34 cellular contexts compared by ENCODE assay signal in the genomic region with DNA sequence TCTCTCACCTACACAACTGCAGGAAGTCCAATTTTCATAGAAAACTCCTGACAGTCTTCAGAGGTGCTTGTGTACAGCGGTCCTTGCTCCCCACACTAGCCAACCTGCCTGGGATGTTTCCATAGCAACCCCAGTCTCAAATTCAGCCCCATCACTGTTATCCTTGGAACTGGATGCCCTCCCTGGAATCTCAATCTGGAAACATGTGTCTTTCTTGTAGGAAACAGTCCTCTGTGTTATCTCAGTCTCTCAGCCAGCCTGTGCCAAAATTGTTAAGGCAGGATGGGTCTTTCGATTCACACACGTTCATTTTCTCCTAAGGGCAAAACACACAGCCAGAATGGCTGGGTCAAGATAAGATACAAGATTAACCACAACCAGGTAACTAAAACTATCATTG.
"Had no signal": no experiment of that assay in that cellular context is flagged by ENCODE, and none has a peak within 500 bp of the region (broad histone marks: within the 10 kb centered on the region; RNA-seq: fewer than 3 reads in every experiment).

No MANE protein-coding gene starts in this region.

- ATAC-seq: activated CD4-positive, alpha-beta T cell treated with anti-CD3 and anti-CD28 coated beads for 36 hours; activated CD8-positive, alpha-beta memory T cell treated with anti-CD3 and anti-CD28 coated beads, Interleukin-2, amount 10 ng/mL, durations not matched to agents 7 days and 5 days; activated CD8-positive, alpha-beta T cell treated with anti-CD3 and anti-CD28 coated beads, Interleukin-2, amount 10 ng/mL, durations not matched to agents 7 days and 5 days; activated naive CD8-positive, alpha-beta T cell treated with anti-CD3 and anti-CD28 coated beads, Interleukin-2, amount 50 U/mL, for 24 hours; body of pancreas; foreskin keratinocyte; gastrocnemius medialis; heart left ventricle had no signal

- H3K27me3 ChIP-seq: adrenal gland, body of pancreas, cardiac muscle cell, colonic mucosa, foreskin keratinocyte, gastrocnemius medialis, heart left ventricle had no signal

- H3K36me3 Mint-ChIP-seq: activated CD4-positive, alpha-beta memory T cell treated with anti-CD3 and anti-CD28 coated beads for 36 hours; activated CD8-positive, alpha-beta memory T cell treated with anti-CD3 and anti-CD28 coated beads, Interleukin-2, amount 10 ng/mL, durations not matched to agents 7 days and 5 days; activated naive CD4-positive, alpha-beta T cell treated with anti-CD3 and anti-CD28 coated beads, Interleukin-2, amount 50 U/mL, for 24 hours; activated naive CD8-positive, alpha-beta T cell treated with anti-CD3 and anti-CD28 coated beads for 36 hours had no signal

- H3K9me3 Mint-ChIP-seq: activated CD4-positive, alpha-beta memory T cell treated with anti-CD3 and anti-CD28 coated beads for 36 hours; activated CD4-positive, alpha-beta T cell treated with anti-CD3 and anti-CD28 coated beads, Interleukin-2, amount 10 ng/mL, durations not matched to agents 24 days and 14 days; activated naive CD4-positive, alpha-beta T cell treated with anti-CD3 and anti-CD28 coated beads for 36 hours; activated naive CD4-positive, alpha-beta T cell treated with anti-CD3 and anti-CD28 coated beads, Interleukin-2, amount 50 U/mL, for 24 hours; activated naive CD8-positive, alpha-beta T cell treated with anti-CD3 and anti-CD28 coated beads for 36 hours; activated naive CD8-positive, alpha-beta T cell treated with anti-CD3 and anti-CD28 coated beads, Interleukin-2, amount 50 U/mL, for 24 hours; activated T-helper 1 cell treated with anti-CD3 and anti-CD28 coated beads, Interleukin-12 subunit alpha, Interleukin-12 subunit beta, Interleukin-2, Interleukin-4 antibody, amounts not matched to agents 30 ng/mL and 10 ng/mL and 1 ng/mL, durations not matched to agents 14 hours and 24 hours and 36 hours; activated T-helper 2 cell treated with anti-CD3 and anti-CD28 coated beads, Interferon-gamma antibody, Interleukin-2, Interleukin-4, amounts not matched to agents 10 μg/mL and 5 μg/mL and 100 μg/mL, durations not matched to agents 14 hours and 24 hours and 36 hours had no signal

- H3K4me1 Mint-ChIP-seq: activated CD4-positive, alpha-beta T cell treated with anti-CD3 and anti-CD28 coated beads for 36 hours; activated CD4-positive, alpha-beta T cell treated with anti-CD3 and anti-CD28 coated beads, Interleukin-2, amount 10 ng/mL, durations not matched to agents 24 days and 14 days; activated CD8-positive, alpha-beta memory T cell treated with anti-CD3 and anti-CD28 coated beads, Interleukin-2, amount 10 ng/mL, durations not matched to agents 7 days and 5 days; activated naive CD4-positive, alpha-beta T cell treated with anti-CD3 and anti-CD28 coated beads, Interleukin-2, amount 50 U/mL, for 24 hours; activated naive CD8-positive, alpha-beta T cell treated with anti-CD3 and anti-CD28 coated beads for 36 hours; activated naive CD8-positive, alpha-beta T cell treated with anti-CD3 and anti-CD28 coated beads, Interleukin-2, amount 50 U/mL, for 24 hours had no signal

- H3K27ac Mint-ChIP-seq: activated CD4-positive, alpha-beta memory T cell treated with anti-CD3 and anti-CD28 coated beads for 36 hours; activated CD4-positive, alpha-beta T cell treated with anti-CD3 and anti-CD28 coated beads for 36 hours; activated CD4-positive, alpha-beta T cell treated with anti-CD3 and anti-CD28 coated beads, Interleukin-2, amount 10 ng/mL, durations not matched to agents 24 days and 14 days; activated CD8-positive, alpha-beta memory T cell treated with anti-CD3 and anti-CD28 coated beads, Interleukin-2, amount 10 ng/mL, durations not matched to agents 7 days and 5 days; activated CD8-positive, alpha-beta T cell treated with anti-CD3 and anti-CD28 coated beads, Interleukin-2, amount 10 ng/mL, durations not matched to agents 7 days and 5 days; activated naive CD4-positive, alpha-beta T cell treated with anti-CD3 and anti-CD28 coated beads for 36 hours; activated naive CD4-positive, alpha-beta T cell treated with anti-CD3 and anti-CD28 coated beads, Interleukin-2, amount 50 U/mL, for 24 hours; activated naive CD8-positive, alpha-beta T cell treated with anti-CD3 and anti-CD28 coated beads for 36 hours; activated naive CD8-positive, alpha-beta T cell treated with anti-CD3 and anti-CD28 coated beads, Interleukin-2, amount 50 U/mL, for 24 hours; activated T-helper 1 cell treated with anti-CD3 and anti-CD28 coated beads, Interleukin-12 subunit alpha, Interleukin-12 subunit beta, Interleukin-2, Interleukin-4 antibody, amounts not matched to agents 30 ng/mL and 10 ng/mL and 1 ng/mL, durations not matched to agents 14 hours and 24 hours and 36 hours; activated T-helper 2 cell treated with anti-CD3 and anti-CD28 coated beads, Interferon-gamma antibody, Interleukin-2, Interleukin-4, amounts not matched to agents 10 μg/mL and 5 μg/mL and 100 μg/mL, durations not matched to agents 14 hours and 24 hours and 36 hours had no signal

- FAIRE-seq: endometrium, endothelial cell of umbilical vein had no signal

- H3K27me3 Mint-ChIP-seq: activated CD4-positive, alpha-beta memory T cell treated with anti-CD3 and anti-CD28 coated beads for 36 hours; activated CD4-positive, alpha-beta T cell treated with anti-CD3 and anti-CD28 coated beads for 36 hours; activated CD8-positive, alpha-beta memory T cell treated with anti-CD3 and anti-CD28 coated beads, Interleukin-2, amount 10 ng/mL, durations not matched to agents 7 days and 5 days; activated naive CD4-positive, alpha-beta T cell treated with anti-CD3 and anti-CD28 coated beads, Interleukin-2, amount 50 U/mL, for 24 hours; activated naive CD8-positive, alpha-beta T cell treated with anti-CD3 and anti-CD28 coated beads for 36 hours; activated naive CD8-positive, alpha-beta T cell treated with anti-CD3 and anti-CD28 coated beads, Interleukin-2, amount 50 U/mL, for 24 hours had no signal

- H3K9me3 ChIP-seq: adrenal gland, body of pancreas, colonic mucosa, gastrocnemius medialis, heart left ventricle had no signal

- H3K4me3 Mint-ChIP-seq: activated CD4-positive, alpha-beta memory T cell treated with anti-CD3 and anti-CD28 coated beads for 36 hours; activated CD4-positive, alpha-beta T cell treated with anti-CD3 and anti-CD28 coated beads for 36 hours; activated CD4-positive, alpha-beta T cell treated with anti-CD3 and anti-CD28 coated beads, Interleukin-2, amount 10 ng/mL, durations not matched to agents 24 days and 14 days; activated CD8-positive, alpha-beta memory T cell treated with anti-CD3 and anti-CD28 coated beads, Interleukin-2, amount 10 ng/mL, durations not matched to agents 7 days and 5 days; activated CD8-positive, alpha-beta T cell treated with anti-CD3 and anti-CD28 coated beads, Interleukin-2, amount 10 ng/mL, durations not matched to agents 7 days and 5 days; activated naive CD4-positive, alpha-beta T cell treated with anti-CD3 and anti-CD28 coated beads for 36 hours; activated naive CD4-positive, alpha-beta T cell treated with anti-CD3 and anti-CD28 coated beads, Interleukin-2, amount 50 U/mL, for 24 hours; activated naive CD8-positive, alpha-beta T cell treated with anti-CD3 and anti-CD28 coated beads for 36 hours; activated naive CD8-positive, alpha-beta T cell treated with anti-CD3 and anti-CD28 coated beads, Interleukin-2, amount 50 U/mL, for 24 hours; activated T-helper 1 cell treated with anti-CD3 and anti-CD28 coated beads, Interleukin-12 subunit alpha, Interleukin-12 subunit beta, Interleukin-2, Interleukin-4 antibody, amounts not matched to agents 30 ng/mL and 10 ng/mL and 1 ng/mL, durations not matched to agents 14 hours and 24 hours and 36 hours had no signal

- H3K36me3 ChIP-seq: adrenal gland, cardiac muscle cell, colonic mucosa, gastrocnemius medialis, heart left ventricle had no signal

- H3K4me1 ChIP-seq: adrenal gland, body of pancreas, colonic mucosa, foreskin keratinocyte, gastrocnemius medialis had no signal

- H3K27ac ChIP-seq: adrenal gland, body of pancreas, cardiac muscle cell, colonic mucosa, epithelial cell of prostate, foreskin keratinocyte, gastrocnemius medialis, heart left ventricle had no signal

- H3K4me3 ChIP-seq: adrenal gland, body of pancreas, cardiac muscle cell, colonic mucosa, gastrocnemius medialis, heart left ventricle had no signal

- DNase-seq: activated CD4-positive, alpha-beta memory T cell treated with anti-CD3 and anti-CD28 coated beads for 36 hours; activated CD4-positive, alpha-beta T cell treated with anti-CD3 and anti-CD28 coated beads for 36 hours; activated CD4-positive, alpha-beta T cell treated with anti-CD3 and anti-CD28 coated beads, Interleukin-2, amount 10 ng/mL, durations not matched to agents 24 days and 14 days; activated CD4-positive, CD25-positive, alpha-beta regulatory T cell; activated CD4-positive, CD25-positive, alpha-beta regulatory T cell treated with anti-CD3 and anti-CD28 coated beads, Interleukin-2, amount 50 U/mL, for 72 hours; activated CD8-positive, alpha-beta memory T cell treated with anti-CD3 and anti-CD28 coated beads, Interleukin-2, amount 10 ng/mL, durations not matched to agents 7 days and 5 days; activated CD8-positive, alpha-beta memory T cell treated with anti-CD3 and anti-CD28 coated beads, Interleukin-2, amount 50 U/mL, for 4 hours; activated CD8-positive, alpha-beta T cell treated with anti-CD3 and anti-CD28 coated beads, Interleukin-2, amount 10 ng/mL, durations not matched to agents 7 days and 5 days; activated effector memory CD4-positive, alpha-beta T cell treated with anti-CD3 and anti-CD28 coated beads, Interleukin-2, amount 50 U/mL, for 16 hours; activated naive CD4-positive, alpha-beta T cell treated with anti-CD3 and anti-CD28 coated beads for 36 hours; activated naive CD8-positive, alpha-beta T cell treated with anti-CD3 and anti-CD28 coated beads for 36 hours; activated naive CD8-positive, alpha-beta T cell treated with anti-CD3 and anti-CD28 coated beads, Interleukin-2, amount 50 U/mL, for 24 hours; activated T-cell treated with anti-CD3 and anti-CD28 coated beads, Interleukin-2, amount 50 U/mL, for 1 hour; activated T-cell treated with anti-CD3 and anti-CD28 coated beads, Interleukin-2, amount 50 U/mL, for 48 hours; adrenal gland; amygdala; aorta; body of pancreas; central memory CD4-positive, alpha-beta T cell; cerebellar nuclear complex; colonic mucosa; effector CD8-positive, alpha-beta T cell; foreskin keratinocyte; gastrocnemius medialis; glutamatergic neuron; heart left ventricle; T-helper 2 cell had no signal
